In the genomic region with DNA sequence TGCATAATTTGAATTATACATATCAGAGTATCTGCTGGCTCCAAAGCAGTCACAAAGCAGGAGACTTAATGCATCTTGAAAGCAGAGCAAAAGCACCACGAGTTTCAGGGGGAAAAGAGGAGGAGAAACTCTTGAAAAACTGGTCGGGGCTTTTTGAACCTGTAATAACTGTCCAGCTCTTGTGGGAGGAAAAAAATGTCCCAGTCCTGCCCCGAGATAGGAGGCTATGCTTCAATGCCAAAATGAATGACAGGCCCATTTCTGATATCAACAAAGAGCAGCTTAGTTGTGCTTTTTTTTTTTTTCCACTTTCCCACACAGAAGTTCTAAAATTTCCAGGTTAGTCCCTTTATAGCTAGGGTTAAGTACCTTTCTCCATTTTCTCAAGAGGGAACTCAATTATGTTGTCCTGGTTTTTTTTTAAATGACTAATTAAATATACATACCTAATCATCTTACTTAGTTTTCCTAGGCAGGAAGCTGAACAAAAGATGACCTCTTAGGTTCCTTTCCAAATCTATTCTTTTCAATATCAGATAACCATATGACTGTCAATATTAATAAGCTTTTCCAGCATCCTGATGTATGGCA, we compare ENCODE assay signal across 9 cellular contexts.
DNase-seq lines count a peak whose midpoint lies in the region; ATAC-seq and TF ChIP-seq lines count a peak whose summit lies in the region.
"Had no signal": no experiment of that assay in that cellular context is flagged by ENCODE, and none has a peak within 500 bp of the region (broad histone marks: within the 10 kb centered on the region; RNA-seq: fewer than 3 reads in every experiment).

No MANE protein-coding gene starts in this region.

- DNase-seq in activated T-cell treated with anti-CD3 and anti-CD28 coated beads, Interleukin-2, amount 50 U/mL, for 24 hours: no peak
- no peak for DNase-seq in activated T-cell treated with anti-CD3 and anti-CD28 coated beads for 4 hours
- peak; percentile 18 for DNase-seq in NCI-H146 (lab: John Stamatoyannopoulos, UW)
- no peak for DNase-seq in right atrium auricular region (ENCODE audit: low spot score)
- DNase-seq in type B pancreatic cell (ENCODE audit: extremely low spot score, unreplicated experiment): no peak
- no peak for DNase-seq in NCI-H2196 (lab: John Stamatoyannopoulos, UW; ENCODE audit: unreplicated experiment)
- DNase-seq in NCI-H1436 treated with DMSO at 0.1 percent for 48 hours (lab: John Stamatoyannopoulos, UW): no peak

- H3K27ac ChIP-seq in right atrium auricular region: peak overlapping the region; percentile 0 to 62

- no peaks in the 10 kb centered on the region for H3K27me3 Mint-ChIP-seq in activated T-cell treated with anti-CD3 and anti-CD28 coated beads, Interleukin-2, amount 50 U/mL, for 24 hours
- no peaks in the 10 kb centered on the region for H3K27me3 Mint-ChIP-seq in type B pancreatic cell

- no peak overlapping the region for H3K4me3 Mint-ChIP-seq in activated T-cell treated with anti-CD3 and anti-CD28 coated beads, Interleukin-2, amount 50 U/mL, for 24 hours
- H3K4me3 Mint-ChIP-seq in type B pancreatic cell: peak overlapping the region; percentile 33

- peaks cover 0 to 29% of the 10 kb centered on the region in 2 donors for H3K4me1 ChIP-seq in right atrium auricular region

- H3K4me1 Mint-ChIP-seq in activated T-cell treated with anti-CD3 and anti-CD28 coated beads, Interleukin-2, amount 50 U/mL, for 24 hours (ENCODE audit: low read depth): peaks cover 32% of the 10 kb centered on the region
- peaks cover 14% of the 10 kb centered on the region for H3K4me1 Mint-ChIP-seq in type B pancreatic cell (ENCODE audit: unreplicated experiment)

- no peaks in the 10 kb centered on the region for H3K9me3 ChIP-seq in right atrium auricular region
- H3K9me3 ChIP-seq: mucosa of descending colon had no signal

- peak overlapping the region; percentile 23 for H3K27ac Mint-ChIP-seq in activated T-cell treated with anti-CD3 and anti-CD28 coated beads, Interleukin-2, amount 50 U/mL, for 24 hours
- no peak overlapping the region for H3K27ac Mint-ChIP-seq in type B pancreatic cell

- ATAC-seq in HG02840 (IDR thresholded peaks at IDR 0.05; ENCODE audit: low FRiP score, unreplicated experiment): no peak

- no peaks in the 10 kb centered on the region for H3K27me3 ChIP-seq in right atrium auricular region

- peak overlapping the region; percentile 2 to 52 for H3K4me3 ChIP-seq in right atrium auricular region
- H3K4me3 ChIP-seq: mucosa of descending colon had no signal

- H3K9me3 Mint-ChIP-seq in activated T-cell treated with anti-CD3 and anti-CD28 coated beads, Interleukin-2, amount 50 U/mL, for 24 hours: no peaks in the 10 kb centered on the region
- H3K9me3 Mint-ChIP-seq in type B pancreatic cell: no peaks in the 10 kb centered on the region

- no peaks in the 10 kb centered on the region for H3K36me3 Mint-ChIP-seq in activated T-cell treated with anti-CD3 and anti-CD28 coated beads, Interleukin-2, amount 50 U/mL, for 24 hours (ENCODE audit: low read depth)
- peaks cover 6% of the 10 kb centered on the region for H3K36me3 Mint-ChIP-seq in type B pancreatic cell

- TF ChIP-seq CTCF in right atrium auricular region (IDR thresholded peaks at IDR 0.05): no peak
- no peak for TF ChIP-seq CTCF in type B pancreatic cell (conservative IDR thresholded peaks at IDR 0.05)

- H3K36me3 ChIP-seq in right atrium auricular region: no peaks in the 10 kb centered on the region
